Comparison of ENCODE assay signal across 13 cellular contexts in genomic region chr5:116864157-116864837, GRCh38.
DNase-seq lines count a peak whose midpoint lies in the region; FAIRE-seq and TF ChIP-seq lines count a peak whose summit lies in the region.
"Had no signal": no experiment of that assay in that cellular context is flagged by ENCODE, and none has a peak within 500 bp of the region (broad histone marks: within the 10 kb centered on the region; RNA-seq: fewer than 3 reads in every experiment).

No MANE protein-coding gene starts in this region.

- H3K4me1 Mint-ChIP-seq in endodermal cell (peaks cover 41% of the 10 kb centered on the region), nephron progenitor cell (peaks cover 54% of the 10 kb centered on the region)

- no peaks in the 10 kb centered on the region for H3K36me3 Mint-ChIP-seq in endodermal cell (ENCODE audit: low read depth)
- H3K36me3 Mint-ChIP-seq in nephron progenitor cell (ENCODE audit: low read depth), result no peaks in the 10 kb centered on the region
- H3K36me3 Mint-ChIP-seq: activated CD4-positive, alpha-beta memory T cell treated with anti-CD3 and anti-CD28 coated beads for 36 hours had no signal

- no peak overlapping the region for H3K4me3 ChIP-seq in endodermal cell (ENCODE audit: low read length)
- H3K4me3 ChIP-seq in Karpas-422 (ENCODE audit: low read length), result no peak overlapping the region
- H3K4me3 ChIP-seq: stomach had no signal

- H3K36me3 ChIP-seq in endodermal cell (ENCODE audit: control insufficient read depth, insufficient read depth, low read length), result no peaks in the 10 kb centered on the region
- H3K36me3 ChIP-seq in Karpas-422 (ENCODE audit: insufficient read depth, low read length), result no peaks in the 10 kb centered on the region
- H3K36me3 ChIP-seq: stomach had no signal

- H3K9me2 ChIP-seq in Karpas-422 (replicated peaks; ENCODE audit: insufficient read depth, low read length), result no peaks in the 10 kb centered on the region

- TF ChIP-seq CTCF in endodermal cell (conservative IDR thresholded peaks at IDR 0.05) (no peak), nephron progenitor cell (IDR thresholded peaks at IDR 0.05) (no peak)

- DNase-seq in GM12892 (ENCODE audit: insufficient read length) (no peak), NCI-H1048 (lab: John Stamatoyannopoulos, UW) (peak; percentile 35), endodermal cell (peak; percentile 89), nephron progenitor cell (peak; percentile 31), SKM-1 (lab: John Stamatoyannopoulos, UW; ENCODE audit: unreplicated experiment) (no peak), Karpas-422 (no peak), COR-L47 (lab: John Stamatoyannopoulos, UW) (no peak), RCC 7860 (ENCODE audit: low spot score) (no peak)
- DNase-seq: activated CD4-positive, alpha-beta memory T cell treated with anti-CD3 and anti-CD28 coated beads for 36 hours; activated gamma-delta T cell treated with Interleukin-2 at 50 U/mL for 16 hours; stomach; T-helper 9 cell had no signal

- no peak for TF ChIP-seq POLR2A in GM12892 (IDR thresholded peaks at IDR 0.05; ENCODE audit: low read depth, low read length)

- peaks cover 3% of the 10 kb centered on the region for H3K9me3 Mint-ChIP-seq in endodermal cell
- peaks cover 4% of the 10 kb centered on the region for H3K9me3 Mint-ChIP-seq in nephron progenitor cell

- H3K27me3 Mint-ChIP-seq in endodermal cell (ENCODE audit: insufficient read depth) (no peaks in the 10 kb centered on the region), nephron progenitor cell (ENCODE audit: low read depth, poor library complexity) (no peaks in the 10 kb centered on the region)

- no peaks in the 10 kb centered on the region for H3K4me1 ChIP-seq in endodermal cell (ENCODE audit: control insufficient read depth, insufficient read depth, low read length)
- no peaks in the 10 kb centered on the region for H3K4me1 ChIP-seq in Karpas-422 (ENCODE audit: low read length)

- H3K9ac ChIP-seq in endodermal cell (ENCODE audit: extremely low read depth, low read length, poor library complexity, severe bottlenecking) (no peak overlapping the region), Karpas-422 (ENCODE audit: low read length) (no peak overlapping the region)

- H4K20me1 ChIP-seq in Karpas-422 (ENCODE audit: insufficient read depth, low read depth, low read length), result no peaks in the 10 kb centered on the region

- FAIRE-seq in GM12892 (lab: Jason Lieb, UNC) (peak; percentile 61), RCC 7860 (lab: Jason Lieb, UNC) (no peak)

- no peaks in the 10 kb centered on the region for H3K79me2 ChIP-seq in Karpas-422 (ENCODE audit: low read length)

- H3K27ac ChIP-seq in endodermal cell (ENCODE audit: low read depth, low read length), result peak overlapping the region; percentile 0
- H3K27ac ChIP-seq in Karpas-422 (ENCODE audit: low read length), result no peak overlapping the region
- H3K27ac ChIP-seq: epithelial cell of prostate, stomach had no signal

- H3K27me3 ChIP-seq in endodermal cell (ENCODE audit: control insufficient read depth, insufficient read depth, low read length, poor library complexity, severe bottlenecking) (no peaks in the 10 kb centered on the region), Karpas-422 (ENCODE audit: low read length) (no peaks in the 10 kb centered on the region)
- H3K27me3 ChIP-seq: stomach had no signal

- H3K4me2 ChIP-seq in Karpas-422 (ENCODE audit: low read depth, low read length, poor library complexity, severe bottlenecking), result no peak overlapping the region

- no peak overlapping the region for H2AFZ ChIP-seq in Karpas-422 (ENCODE audit: low read length)

- H3K27ac Mint-ChIP-seq in endodermal cell (peak overlapping the region; percentile 91), nephron progenitor cell (peak overlapping the region; percentile 91)
- H3K27ac Mint-ChIP-seq: activated CD4-positive, alpha-beta memory T cell treated with anti-CD3 and anti-CD28 coated beads for 36 hours had no signal

- peaks cover 7% of the 10 kb centered on the region for H3K9me3 ChIP-seq in endodermal cell (ENCODE audit: control insufficient read depth, low read length)
- H3K9me3 ChIP-seq in Karpas-422 (ENCODE audit: low read length), result no peaks in the 10 kb centered on the region
- H3K9me3 ChIP-seq: stomach had no signal

- 7 to 18% methylated on average over 4 to 9 of the region's 9 CpGs for WGBS in endodermal cell (ENCODE audit: insufficient coverage in 1 of 2, insufficient read length in 1 of 2), 2 experiments

- H3K4me3 Mint-ChIP-seq in endodermal cell (peak overlapping the region; percentile 14), nephron progenitor cell (peak overlapping the region; percentile 43)
- H3K4me3 Mint-ChIP-seq: activated CD4-positive, alpha-beta memory T cell treated with anti-CD3 and anti-CD28 coated beads for 36 hours had no signal

Comparison
In these comparisons a context has a peak if more than half of its experiments do, and no peak if none do; other contexts are left out.
1. DNase-seq: peak in NCI-H1048 (single experiment), endodermal cell (single experiment) and nephron progenitor cell (single experiment); none in GM12892 (single experiment), SKM-1 (single experiment), Karpas-422 (single experiment), COR-L47 (single experiment) and RCC 7860 (single experiment).